ENCODE assay signal across 8 cellular contexts in the genomic region with DNA sequence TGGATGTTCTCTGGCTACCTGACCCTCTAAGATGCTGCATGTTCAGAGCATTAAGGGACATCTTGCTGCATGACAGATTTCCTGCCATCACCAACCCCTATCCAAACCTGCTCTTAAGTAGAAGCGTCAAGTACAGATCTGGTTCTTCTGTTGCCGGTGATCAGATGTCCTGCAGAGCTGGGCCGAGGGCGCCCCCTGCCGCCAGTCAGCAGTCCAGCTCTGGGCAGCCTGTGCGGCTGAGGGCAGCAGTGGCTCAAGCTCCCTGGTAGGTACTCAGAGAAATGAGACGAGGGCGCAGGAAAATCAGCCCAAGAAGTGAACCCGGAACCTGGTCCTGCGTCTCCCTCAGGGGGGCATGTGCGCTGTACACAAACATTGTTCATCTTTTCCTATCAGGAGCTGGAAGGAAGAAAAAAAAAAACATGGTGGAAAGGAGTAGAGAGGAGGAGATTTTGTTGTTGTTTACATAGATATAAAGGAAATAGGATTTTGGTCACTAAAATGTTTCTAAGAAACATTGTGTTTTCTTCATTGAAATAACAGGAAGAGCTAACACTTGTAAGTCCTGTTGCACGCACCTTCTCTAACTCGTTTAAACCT.
DNase-seq lines count a peak whose midpoint lies in the region; ATAC-seq, FAIRE-seq and TF ChIP-seq lines count a peak whose summit lies in the region.

No MANE protein-coding gene starts in this region.

- H3K36me3 ChIP-seq in Panc1 (ENCODE audit: control insufficient read depth, insufficient read depth, low read length) (no peaks in the 10 kb centered on the region), bronchial epithelial cell (ENCODE audit: control insufficient read depth, insufficient read depth, low read length) (no peaks in the 10 kb centered on the region), lung (ENCODE audit: control insufficient read depth in 2 of 2, insufficient read depth in 2 of 2, low read length in 2 of 2) (no peaks in the 10 kb centered on the region), transverse colon (no peaks in the 10 kb centered on the region)

- POLR2A ChIA-PET in Panc1 (lab: Charles Lee): no interaction called here

- no peak for TF ChIP-seq EP300 in transverse colon (IDR thresholded peaks at IDR 0.05; ENCODE audit: low read depth)

- H3K27me3 ChIP-seq in Panc1 (ENCODE audit: control insufficient read depth, insufficient read depth, low read length) (peaks cover 21% of the 10 kb centered on the region), bronchial epithelial cell (ENCODE audit: control insufficient read depth, insufficient read depth, low read length) (no peaks in the 10 kb centered on the region), lung (ENCODE audit: control insufficient read depth, insufficient read depth) (no peaks in the 10 kb centered on the region), transverse colon (no peaks in the 10 kb centered on the region)

- no peak for TF ChIP-seq POLR2A in transverse colon (IDR thresholded peaks at IDR 0.05)

- intact Hi-C loops in Panc1 (cut with micrococcal nuclease; ENCODE audit: unreplicated experiment) (no loop called here), transverse colon (cut with DNase I; ENCODE audit: low total_unique reads) (loop anchor here (10.0 kb wide), 1 partner anchor 360 kb away; a partner anchor contains a TSS)

- in situ Hi-C loops in Panc1 (cut with HindIII; ENCODE audit: low pct_unique_long_range_greater_than_20kb, low sequenced_read_pairs): no loop called here
- in situ Hi-C loops in transverse colon (cut with MboI; ENCODE audit: low pct_ligation_motif_present in 1 of 4, low pct_unique_long_range_greater_than_20kb in 1 of 4, low sequenced_read_pairs in 3 of 4): loop anchor here in 3 of 4 donors (10.0 to 25.0 kb wide), 2 partner anchors 493 to 500 kb away; no protein-coding TSS in a partner anchor

- BruUV-seq in Panc1 (replicated peaks; lab: Mats Ljungman, UMichigan): no TSS peak

- no peaks in the 10 kb centered on the region for H3K4me1 ChIP-seq in Panc1 (ENCODE audit: control insufficient read depth, insufficient read depth, low read length)
- H3K4me1 ChIP-seq in lung (ENCODE audit: control insufficient read depth in 2 of 2, insufficient read depth in 2 of 2, low read length in 2 of 2): no peaks in the 10 kb centered on the region
- no peaks in the 10 kb centered on the region for H3K4me1 ChIP-seq in transverse colon

- peak; percentile 14 for DNase-seq in NCI-H146 (lab: John Stamatoyannopoulos, UW)
- DNase-seq in NCI-H146 treated with DMSO at 0.1 percent for 48 hours (lab: John Stamatoyannopoulos, UW; ENCODE audit: unreplicated experiment): no peak
- DNase-seq in HuH-7.5 (ENCODE audit: low spot score): peak; percentile 32
- peak; percentile 30 for DNase-seq in Panc1 (ENCODE audit: low read depth, low spot score)
- peak; percentile 49 for DNase-seq in bronchial epithelial cell (ENCODE audit: low read depth)
- peak; percentile 52 for DNase-seq in lung (ENCODE audit: low spot score)
- peak; percentile 55 for DNase-seq in transverse colon

- TF ChIP-seq CTCF in Panc1 (IDR thresholded peaks at IDR 0.05) (peak; percentile 94), bronchial epithelial cell (IDR thresholded peaks at IDR 0.05; ENCODE audit: insufficient read depth, low read length, severe bottlenecking) (peak; percentile 93), lung (IDR thresholded peaks at IDR 0.05; ENCODE audit: control extremely low read depth, extremely low read depth) (peak; percentile 38), transverse colon (IDR thresholded peaks at IDR 0.05) (peak; percentile 45 to 70 (median 60))

- 36 to 51% methylated on average over 13 of the region's 13 CpGs for WGBS in lung, 2 donors
- WGBS in transverse colon (ENCODE audit: low coverage in 1 of 2), 2 donors: 36 to 61% methylated on average over 7 to 13 of the region's 13 CpGs

- H3K9me3 ChIP-seq in Panc1 (ENCODE audit: control insufficient read depth, insufficient read depth, low read depth, low read length): no peaks in the 10 kb centered on the region
- H3K9me3 ChIP-seq in lung (ENCODE audit: control insufficient read depth in 2 of 2, insufficient read depth in 1 of 2, low read length in 1 of 2): peaks cover 0 to 2% of the 10 kb centered on the region in 2 donors
- no peaks in the 10 kb centered on the region for H3K9me3 ChIP-seq in transverse colon

- peak; percentile 79 for ATAC-seq in GM21447 (IDR thresholded peaks at IDR 0.05; ENCODE audit: unreplicated experiment)
- peak; percentile 99 for ATAC-seq in Panc1
- peak; percentile 84 for ATAC-seq in lung (ENCODE audit: insufficient read depth, low FRiP score)

- CTCF ChIA-PET in Panc1 (lab: Charles Lee): interaction anchor here (0.7 to 1.0 kb wide), 4 partner anchors 11 to 437 kb away, joined by 3 to 5 read pairs (median 4); no protein-coding TSS in a partner anchor

- no peak overlapping the region for H3K27ac ChIP-seq in Panc1 (ENCODE audit: low read length)
- H3K27ac ChIP-seq in lung (ENCODE audit: low read depth in 1 of 2, low read length in 1 of 2): no peak overlapping the region
- no peak overlapping the region for H3K27ac ChIP-seq in transverse colon

- no peak for FAIRE-seq in bronchial epithelial cell (lab: Jason Lieb, UNC)

- H3K4me3 ChIP-seq in Panc1 (ENCODE audit: low read depth in 2 of 2, low read length in 2 of 2): no peak overlapping the region
- no peak overlapping the region for H3K4me3 ChIP-seq in bronchial epithelial cell (ENCODE audit: low read depth, low read length)
- H3K4me3 ChIP-seq in lung: no peak overlapping the region
- no peak overlapping the region for H3K4me3 ChIP-seq in transverse colon

Comparison
In these comparisons a context has a peak if more than half of its experiments do, and no peak if none do; other contexts are left out.
1. CTCF ChIP-seq: peak in every context shown above with its lines; median percentile 94 in Panc1; 93 in bronchial epithelial cell; 60 in transverse colon; 38 in lung.